21 cellular contexts compared by ENCODE assay signal in the genomic region with DNA sequence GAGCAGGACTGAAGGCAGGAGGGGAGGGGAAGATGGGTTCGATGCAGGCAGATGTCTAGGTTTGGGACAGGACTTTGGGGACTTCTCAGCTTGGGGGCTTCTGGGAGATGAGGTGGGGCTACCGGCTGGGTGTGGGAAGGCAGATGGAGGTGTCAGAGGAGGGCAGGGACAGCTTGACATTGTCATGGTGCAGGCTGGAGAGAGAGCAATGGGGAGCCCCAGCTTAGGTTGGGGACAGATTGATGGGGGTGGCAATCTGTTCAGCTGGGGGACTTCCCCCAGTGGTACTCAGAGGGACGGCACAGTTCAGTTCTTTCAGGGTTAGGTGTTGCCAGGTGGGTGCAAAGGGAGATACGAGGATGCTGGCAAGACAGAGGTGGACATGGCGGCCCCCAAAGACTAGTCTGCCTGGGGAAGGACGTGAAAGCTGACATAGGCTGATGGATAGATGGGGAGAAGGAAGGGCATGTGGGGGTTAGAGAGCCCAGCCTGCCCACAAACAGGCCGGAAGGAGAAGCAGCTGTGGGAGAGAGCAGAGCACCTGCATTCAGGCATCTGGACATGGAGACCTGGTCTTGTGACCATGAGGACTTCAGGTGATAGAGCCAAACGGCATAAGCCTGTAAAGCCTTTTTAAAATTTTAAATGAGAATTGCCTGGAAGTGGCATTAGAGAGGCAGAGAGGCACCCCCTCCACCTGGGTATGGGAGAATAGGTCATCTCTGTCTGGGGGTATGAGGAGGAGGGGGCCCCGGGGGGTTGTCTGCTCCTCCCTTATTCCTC. TPM values are rescaled to one million over a fixed set of nuclear protein-coding genes. Genes with fewer than 3 reads are reported as not detected.
A peak's percentile ranks its signal among the peaks of the same experiment; 100 is the strongest.
DNase-seq lines count a peak whose midpoint lies in the region; ATAC-seq and TF ChIP-seq lines count a peak whose summit lies in the region.
"Had no signal": no experiment of that assay in that cellular context is flagged by ENCODE, and none has a peak within 500 bp of the region (broad histone marks: within the 10 kb centered on the region; RNA-seq: fewer than 3 reads in every experiment).

No MANE protein-coding gene starts in this region.

- H3K9me3 Mint-ChIP-seq in activated CD8-positive, alpha-beta memory T cell treated with anti-CD3 and anti-CD28 coated beads, Interleukin-2, amount 10 ng/mL, durations not matched to agents 7 days and 5 days (ENCODE audit: low read depth) = no peaks in the 10 kb centered on the region
- H3K9me3 Mint-ChIP-seq in H9 (no peaks in the 10 kb centered on the region; a peak in 1 of 5 replicates), endodermal cell (no peaks in the 10 kb centered on the region)
- H3K9me3 Mint-ChIP-seq: activated naive CD4-positive, alpha-beta T cell treated with anti-CD3 and anti-CD28 coated beads for 36 hours; CD4-positive, CD25-positive, alpha-beta regulatory T cell; IgD-negative memory B cell had no signal

- H2BK15ac ChIP-seq in H9 (ENCODE audit: low read depth, low read length) = no peak overlapping the region

- no peak overlapping the region for H2BK12ac ChIP-seq in H9 (ENCODE audit: insufficient read length, low read depth, low read length)

- no peaks in the 10 kb centered on the region for H3K79me1 ChIP-seq in H9 (ENCODE audit: insufficient read depth, low read depth, low read length, poor library complexity, severe bottlenecking)

- H3K27ac ChIP-seq in H9 (ENCODE audit: insufficient read length, low read depth, low read length) (no peak overlapping the region), endodermal cell (ENCODE audit: low read depth, low read length) (no peak overlapping the region), psoas muscle (no peak overlapping the region), transverse colon (no peak overlapping the region)
- H3K27ac ChIP-seq: heart right ventricle, lower lobe of right lung, parathyroid adenoma, SK-N-MC had no signal

- H3K27me3 ChIP-seq in H9 (ENCODE audit: insufficient read depth, low read length) = no peaks in the 10 kb centered on the region
- H3K27me3 ChIP-seq in endodermal cell (ENCODE audit: control insufficient read depth, insufficient read depth, low read length, poor library complexity, severe bottlenecking) = no peaks in the 10 kb centered on the region
- H3K27me3 ChIP-seq in psoas muscle (ENCODE audit: insufficient read depth in 3 of 3, low read length in 2 of 3) = no peaks in the 10 kb centered on the region
- no peaks in the 10 kb centered on the region for H3K27me3 ChIP-seq in transverse colon
- H3K27me3 ChIP-seq: MG63 had no signal

- no peak overlapping the region for H2BK5ac ChIP-seq in H9 (ENCODE audit: insufficient read length, low read length)

- H4K20me1 ChIP-seq in H9 (ENCODE audit: control insufficient read depth, insufficient read depth, insufficient read length) = no peaks in the 10 kb centered on the region

- H2AK5ac ChIP-seq in H9 (ENCODE audit: insufficient read length, low read length) = no peak overlapping the region

- in situ Hi-C loops in transverse colon (cut with MboI; ENCODE audit: low pct_ligation_motif_present in 1 of 4, low pct_unique_long_range_greater_than_20kb in 1 of 4, low sequenced_read_pairs in 3 of 4) = loop anchor here in 1 of 4 donors (25.0 kb wide), 1 partner anchor 371 kb away; the partner anchor contains the start of gene EXOG

- H3K9me3 ChIP-seq in H9 (ENCODE audit: control insufficient read depth, low read depth, low read length) (no peaks in the 10 kb centered on the region), endodermal cell (ENCODE audit: control insufficient read depth, low read length) (no peaks in the 10 kb centered on the region), psoas muscle (no peaks in the 10 kb centered on the region), transverse colon (no peaks in the 10 kb centered on the region)
- H3K9me3 ChIP-seq: heart right ventricle, lower lobe of right lung, MG63 had no signal

- H3K4me3 ChIP-seq in endodermal cell (ENCODE audit: low read length) = no peak overlapping the region
- no peak overlapping the region for H3K4me3 ChIP-seq in psoas muscle
- H3K4me3 ChIP-seq in transverse colon = no peak overlapping the region
- H3K4me3 ChIP-seq: heart right ventricle, lower lobe of right lung, MG63, SK-N-MC had no signal

- no peak overlapping the region for H3K14ac ChIP-seq in H9 (ENCODE audit: insufficient read depth, low read length)

- no peak overlapping the region for H4K5ac ChIP-seq in H9 (ENCODE audit: insufficient read length, low read depth, low read length)

- no peak overlapping the region for H3K56ac ChIP-seq in H9 (ENCODE audit: insufficient read length, low read depth, low read length)

- H3K4me3 Mint-ChIP-seq in activated CD8-positive, alpha-beta memory T cell treated with anti-CD3 and anti-CD28 coated beads, Interleukin-2, amount 10 ng/mL, durations not matched to agents 7 days and 5 days = no peak overlapping the region
- H3K4me3 Mint-ChIP-seq in H9 = no peak overlapping the region
- H3K4me3 Mint-ChIP-seq in endodermal cell = no peak overlapping the region
- H3K4me3 Mint-ChIP-seq: activated naive CD4-positive, alpha-beta T cell treated with anti-CD3 and anti-CD28 coated beads for 36 hours; CD4-positive, CD25-positive, alpha-beta regulatory T cell had no signal

- H3K79me2 ChIP-seq in H9 (ENCODE audit: insufficient read depth, low read length) = no peaks in the 10 kb centered on the region
- H3K79me2 ChIP-seq: parathyroid adenoma had no signal

- H3K9ac ChIP-seq in H9 (ENCODE audit: extremely low read depth, insufficient read length, low read length) (no peak overlapping the region), endodermal cell (ENCODE audit: extremely low read depth, low read length, poor library complexity, severe bottlenecking) (no peak overlapping the region)
- H3K9ac ChIP-seq: parathyroid adenoma had no signal

- H4K8ac ChIP-seq in H9 (replicated peaks; ENCODE audit: insufficient read length, low read depth, low read length) = no peak overlapping the region

- H2BK20ac ChIP-seq in H9 (ENCODE audit: low read depth, low read length, poor library complexity, severe bottlenecking) = no peak overlapping the region

- no peak overlapping the region for H2BK120ac ChIP-seq in H9 (ENCODE audit: low read depth, low read length, poor library complexity, severe bottlenecking)

- intact Hi-C loops in sciatic nerve (cut with DNase I) = loop anchor here (10.0 kb wide), 1 partner anchor 369 kb away; no protein-coding TSS in a partner anchor
- intact Hi-C loops in psoas muscle (cut with DNase I) = loop anchor here in 1 of 2 donors (5.0 kb wide), 1 partner anchor 684 kb away; no protein-coding TSS in a partner anchor
- intact Hi-C loops in transverse colon (cut with DNase I; ENCODE audit: low total_unique reads) = no loop called here

- H3K4me2 ChIP-seq in H9 (ENCODE audit: insufficient read depth, insufficient read length, low read length) = no peak overlapping the region

- no peak overlapping the region for H3K23ac ChIP-seq in H9 (ENCODE audit: insufficient read length, low read depth, low read length)

- H3K4me1 Mint-ChIP-seq in activated CD8-positive, alpha-beta memory T cell treated with anti-CD3 and anti-CD28 coated beads, Interleukin-2, amount 10 ng/mL, durations not matched to agents 7 days and 5 days = peaks cover 4% of the 10 kb centered on the region
- H3K4me1 Mint-ChIP-seq in H9 (peaks cover 0 to 3% of the 10 kb centered on the region in 2 experiments; a peak in 1 of 4 replicates), endodermal cell (no peaks in the 10 kb centered on the region)

- H3K36me3 ChIP-seq in endodermal cell (ENCODE audit: control insufficient read depth, insufficient read depth, low read length) (peaks cover 11% of the 10 kb centered on the region), psoas muscle (ENCODE audit: insufficient read depth in 1 of 2, low read depth in 1 of 2) (peaks cover 0 to 14% of the 10 kb centered on the region in 2 donors), transverse colon (peaks cover 0 to 3% (median 0%) of the 10 kb centered on the region in 4 donors)
- H3K36me3 ChIP-seq: MG63 had no signal

- no peaks in the 10 kb centered on the region for H3K23me2 ChIP-seq in H9 (ENCODE audit: insufficient read length, low read depth, low read length, poor library complexity, severe bottlenecking)

- no CpG with 5 or more reads among the region's 9 CpGs for WGBS in H9 (ENCODE audit: extremely low coverage, insufficient read length, low lambda C conversion rate)
- WGBS in endodermal cell (ENCODE audit: insufficient coverage in 1 of 2, insufficient read length in 1 of 2), 2 experiments = 91 to 100% methylated on average over 3 to 9 of the region's 9 CpGs
- 63 to 75% (median 64%) methylated on average over 9 of the region's 9 CpGs for WGBS in psoas muscle, 3 donors
- WGBS in transverse colon (ENCODE audit: low coverage in 1 of 2), 2 donors = 60 to 62% methylated on average over 3 to 9 of the region's 9 CpGs

- no peaks in the 10 kb centered on the region for H3K4me1 ChIP-seq in H9 (ENCODE audit: insufficient read depth, low read length)
- H3K4me1 ChIP-seq in endodermal cell (ENCODE audit: control insufficient read depth, insufficient read depth, low read length) = no peaks in the 10 kb centered on the region
- no peaks in the 10 kb centered on the region for H3K4me1 ChIP-seq in psoas muscle
- no peaks in the 10 kb centered on the region for H3K4me1 ChIP-seq in transverse colon
- H3K4me1 ChIP-seq: parathyroid adenoma had no signal

- no peaks in the 10 kb centered on the region for H3K27me3 Mint-ChIP-seq in activated CD8-positive, alpha-beta memory T cell treated with anti-CD3 and anti-CD28 coated beads, Interleukin-2, amount 10 ng/mL, durations not matched to agents 7 days and 5 days
- H3K27me3 Mint-ChIP-seq in H9 (ENCODE audit: low read depth) = peaks cover 17% of the 10 kb centered on the region
- H3K27me3 Mint-ChIP-seq in endodermal cell (ENCODE audit: insufficient read depth) = peaks cover 9% of the 10 kb centered on the region
- H3K27me3 Mint-ChIP-seq: CD4-positive, CD25-positive, alpha-beta regulatory T cell had no signal

- H4K91ac ChIP-seq in H9 (ENCODE audit: insufficient read length, low read depth, low read length) = no peak overlapping the region

- no peak for TF ChIP-seq EP300 in transverse colon (IDR thresholded peaks at IDR 0.05; ENCODE audit: low read depth)

- no peak overlapping the region for H3K27ac Mint-ChIP-seq in activated CD8-positive, alpha-beta memory T cell treated with anti-CD3 and anti-CD28 coated beads, Interleukin-2, amount 10 ng/mL, durations not matched to agents 7 days and 5 days
- peak overlapping the region in 2 of 3 experiments; percentile 24 to 78; a peak in 3 of 7 replicates for H3K27ac Mint-ChIP-seq in H9
- no peak overlapping the region for H3K27ac Mint-ChIP-seq in endodermal cell

- no peak overlapping the region for H3K4ac ChIP-seq in H9 (ENCODE audit: low read depth, low read length)

- TF ChIP-seq CTCF in H9 (conservative IDR thresholded peaks at IDR 0.05) (no peak), endodermal cell (conservative IDR thresholded peaks at IDR 0.05) (no peak), psoas muscle (IDR thresholded peaks at IDR 0.05) (no peak), transverse colon (IDR thresholded peaks at IDR 0.05) (no peak)

- no peak for ATAC-seq in activated CD8-positive, alpha-beta memory T cell treated with anti-CD3 and anti-CD28 coated beads, Interleukin-2, amount 10 ng/mL, durations not matched to agents 7 days and 5 days
- ATAC-seq in sciatic nerve = no peak
- no peak for ATAC-seq in psoas muscle

- H3K36me3 Mint-ChIP-seq in activated CD8-positive, alpha-beta memory T cell treated with anti-CD3 and anti-CD28 coated beads, Interleukin-2, amount 10 ng/mL, durations not matched to agents 7 days and 5 days = peaks cover 1% of the 10 kb centered on the region
- H3K36me3 Mint-ChIP-seq in H9 (ENCODE audit: insufficient read depth in 1 of 3, low read depth in 3 of 3) = peaks cover 3 to 29% (median 9%) of the 10 kb centered on the region in 3 experiments; a peak in 6 of 7 replicates
- peaks cover 16% of the 10 kb centered on the region for H3K36me3 Mint-ChIP-seq in endodermal cell (ENCODE audit: low read depth)

- H3T11ph ChIP-seq in H9 (ENCODE audit: low read length) = no peak overlapping the region

- CTCF ChIA-PET in activated CD8-positive, alpha-beta memory T cell treated with anti-CD3 and anti-CD28 coated beads, Interleukin-2, amount 10 ng/mL, durations not matched to agents 7 days and 5 days (lab: Charles Lee) = interaction anchor here (1.3 to 4.5 kb wide), 5 partner anchors 9 to 364 kb away, joined by 3 to 28 read pairs (median 10); partner anchors contain the start of gene XYLB

- H2AFZ ChIP-seq in H9 (ENCODE audit: low read length) = no peak overlapping the region
- H2AFZ ChIP-seq: parathyroid adenoma had no signal

- no peak overlapping the region for H3K18ac ChIP-seq in H9 (ENCODE audit: insufficient read length, low read depth, low read length)

- TF ChIP-seq POLR2A in transverse colon (IDR thresholded peaks at IDR 0.05) = no peak

- DNase-seq in activated CD8-positive, alpha-beta memory T cell treated with anti-CD3 and anti-CD28 coated beads for 24 hours = peak; percentile 56
- DNase-seq in activated CD8-positive, alpha-beta memory T cell treated with anti-CD3 and anti-CD28 coated beads, Interleukin-2, amount 10 ng/mL, durations not matched to agents 7 days and 5 days = no peak
- DNase-seq in H9 (no peak), endodermal cell (peak; percentile 36), sciatic nerve (ENCODE audit: low spot score) (peak; percentile 22), OCI-M1 (lab: John Stamatoyannopoulos, UW) (no peak), psoas muscle (no peak), transverse colon (no peak)
- DNase-seq: activated naive CD4-positive, alpha-beta T cell treated with anti-CD3 and anti-CD28 coated beads for 36 hours; CD4-positive, CD25-positive, alpha-beta regulatory T cell; DMS79; HCEC 1CT; heart right ventricle; MG63; NCI-H1694 treated with DMSO at 0.1 percent for 48 hours; NCI-H2227 treated with DMSO at 0.1 percent for 48 hours; stimulated activated CD4-positive, alpha-beta T cell treated with anti-CD3 and anti-CD28 coated beads, Interleukin-2, amount 100 ng/mL, for 24 hours had no signal

RNA-seq across cellular contexts. Expression of gene ACAA1, which starts 21.1 kb away (rescaled TPM):
- total RNA-seq in activated CD8-positive, alpha-beta memory T cell treated with anti-CD3 and anti-CD28 coated beads, Interleukin-2, amount 10 ng/mL, durations not matched to agents 7 days and 5 days = 10 to 100 TPM; 91.3 to 91.7 TPM
- total RNA-seq in H9 (2021) (41.9 and 44.3 TPM in 2 replicates), endodermal cell (10 to 100 TPM; 40.1 to 43.7 TPM), sciatic nerve (67.6 TPM), psoas muscle (10 to 100 TPM; 34.9 to 48.6 (median 40.7) TPM), transverse colon (100 to 1,000 TPM; 123 to 278 (median 204) TPM)
- polyA plus RNA-seq in endodermal cell (2013, experiment 1 of 2) = 26.1 TPM
- polyA plus RNA-seq in endodermal cell (2013, experiment 2 of 2) = 20.7 TPM
- polyA plus RNA-seq in psoas muscle = 10 to 100 TPM; 23.6 to 52.2 (median 28.6) TPM

RNA-seq across cellular contexts. Expression of gene MYD88, which starts 22.6 kb away (rescaled TPM):
- total RNA-seq in activated CD8-positive, alpha-beta memory T cell treated with anti-CD3 and anti-CD28 coated beads, Interleukin-2, amount 10 ng/mL, durations not matched to agents 7 days and 5 days = 10 to 100 TPM; 69.3 to 70.3 TPM
- total RNA-seq in H9 (2021) (33.4 and 34.2 TPM in 2 replicates), endodermal cell (10 to 100 TPM; 16.2 to 18.8 TPM), sciatic nerve (25.0 TPM), psoas muscle (1 to 10 TPM; 3.8 to 6.0 (median 4.6) TPM), transverse colon (10 to 100 TPM; 49.0 to 82.2 (median 76.5) TPM)
- 21.5 TPM for polyA plus RNA-seq in endodermal cell (2013, experiment 1 of 2)
- polyA plus RNA-seq in endodermal cell (2013, experiment 2 of 2) = 22.1 TPM
- 1 to 10 TPM; 2.9 to 7.0 (median 3.0) TPM for polyA plus RNA-seq in psoas muscle

RNA-seq across cellular contexts. Expression of gene OXSR1, which starts 49.5 kb away (rescaled TPM):
- total RNA-seq in activated CD8-positive, alpha-beta memory T cell treated with anti-CD3 and anti-CD28 coated beads, Interleukin-2, amount 10 ng/mL, durations not matched to agents 7 days and 5 days = 10 to 100 TPM; 47.8 to 56.3 TPM
- total RNA-seq in H9 (2021) = 53.8 and 54.1 TPM in 2 replicates
- 10 to 100 TPM; 41.9 to 55.5 TPM for total RNA-seq in endodermal cell
- polyA plus RNA-seq in endodermal cell (2013, experiment 1 of 2) = 51.1 TPM
- polyA plus RNA-seq in endodermal cell (2013, experiment 2 of 2) = 48.7 TPM
- total RNA-seq in sciatic nerve = 42.6 TPM
- 10 to 100 TPM; 30.6 to 60.1 (median 47.7) TPM for total RNA-seq in psoas muscle
- 10 to 100 TPM; 26.4 to 59.6 (median 47.4) TPM for polyA plus RNA-seq in psoas muscle
- 10 to 100 TPM; 35.9 to 47.9 (median 43.5) TPM for total RNA-seq in transverse colon

Comparison
In these comparisons a context has a peak if more than half of its experiments do, and no peak if none do; other contexts are left out.
1. DNase-seq: peak in activated CD8-positive, alpha-beta memory T cell treated with anti-CD3 and anti-CD28 coated beads for 24 hours (single experiment), endodermal cell (single experiment) and sciatic nerve (single experiment); none in activated CD8-positive, alpha-beta memory T cell treated with anti-CD3 and anti-CD28 coated beads, Interleukin-2, amount 10 ng/mL, durations not matched to agents 7 days and 5 days (single experiment), H9 (single experiment), OCI-M1 (single experiment), psoas muscle (0 of 2) and transverse colon (single experiment).
2. H3K27ac Mint-ChIP-seq: peak in H9 (2 of 3); none in activated CD8-positive, alpha-beta memory T cell treated with anti-CD3 and anti-CD28 coated beads, Interleukin-2, amount 10 ng/mL, durations not matched to agents 7 days and 5 days (single experiment) and endodermal cell (single experiment).